Comparison of ENCODE assay signal across 6 cellular contexts in genomic region chr2:241150660-241151530, GRCh38. TPM values are rescaled to one million over a fixed set of nuclear protein-coding genes. Genes with fewer than 3 reads are reported as not detected.
DNase-seq lines count a peak whose midpoint lies in the region; TF ChIP-seq lines count a peak whose summit lies in the region.

No MANE protein-coding gene starts in this region.

- H3K27me3 Mint-ChIP-seq in Calu3 (ENCODE audit: unreplicated experiment): no peaks in the 10 kb centered on the region

- no peak for DNase-seq in Calu3
- DNase-seq in SJSA1 (ENCODE audit: low read depth in 1 of 2, low spot score in 2 of 2): peak; percentile 42 to 61
- DNase-seq in uterus: no peak
- no peak for DNase-seq in HuH-7.5 (ENCODE audit: low spot score)
- DNase-seq in stimulated activated CD4-positive, alpha-beta T cell treated with anti-CD3 and anti-CD28 coated beads, Interleukin-15, amount 100 ng/mL, for 24 hours: no peak

- H3K4me3 ChIP-seq in SJSA1 (peak overlapping the region; percentile 77), iPS-18a (ENCODE audit: low read length) (peak overlapping the region; percentile 70), uterus (peak overlapping the region; percentile 51 to 82)

- peaks cover 36% of the 10 kb centered on the region for H3K4me1 ChIP-seq in SJSA1 (replicated peaks)
- H3K4me1 ChIP-seq in iPS-18a (ENCODE audit: control insufficient read depth, low read depth, low read length): peaks cover 4% of the 10 kb centered on the region
- peaks cover 0 to 4% of the 10 kb centered on the region in 2 donors for H3K4me1 ChIP-seq in uterus

- peak overlapping the region; percentile 21 for H3K9ac ChIP-seq in iPS-18a (ENCODE audit: low read length)

- BruUV-seq in Calu3 (replicated peaks; lab: Mats Ljungman, UMichigan): no TSS peak

- peak overlapping the region; percentile 62 for H3K27ac Mint-ChIP-seq in Calu3 (ENCODE audit: unreplicated experiment)

- H3K9me3 Mint-ChIP-seq in Calu3 (ENCODE audit: low read depth, unreplicated experiment): no peaks in the 10 kb centered on the region

- H3K36me3 Mint-ChIP-seq in Calu3 (ENCODE audit: insufficient read depth, unreplicated experiment): peaks cover 35% of the 10 kb centered on the region

- H3K27ac ChIP-seq in SJSA1 (peak overlapping the region; percentile 64), iPS-18a (ENCODE audit: low read length) (no peak overlapping the region), uterus (peak overlapping the region; percentile 80 to 81)

- H3K4me3 Mint-ChIP-seq in Calu3 (ENCODE audit: low read depth, unreplicated experiment): peak overlapping the region; percentile 86

- no peak for TF ChIP-seq CTCF in Calu3 (IDR thresholded peaks at IDR 0.05; ENCODE audit: unreplicated experiment)
- TF ChIP-seq CTCF in uterus (IDR thresholded peaks at IDR 0.05): no peak

- no peak for TF ChIP-seq POLR2A in uterus (IDR thresholded peaks at IDR 0.05)

- H3K36me3 ChIP-seq in SJSA1: peaks cover 44% of the 10 kb centered on the region
- no peaks in the 10 kb centered on the region for H3K36me3 ChIP-seq in iPS-18a (ENCODE audit: control insufficient read depth, low read depth, low read length)
- no peaks in the 10 kb centered on the region for H3K36me3 ChIP-seq in uterus

- no peaks in the 10 kb centered on the region for H3K9me3 ChIP-seq in SJSA1 (replicated peaks)
- no peaks in the 10 kb centered on the region for H3K9me3 ChIP-seq in iPS-18a (ENCODE audit: control insufficient read depth, low read depth, low read length)
- no peaks in the 10 kb centered on the region for H3K9me3 ChIP-seq in uterus

- intact Hi-C loops in Calu3 (cut with micrococcal nuclease; ENCODE audit: unreplicated experiment) (no loop called here), uterus (cut with DNase I; ENCODE audit: low total_unique reads) (no loop called here)

- CTCF ChIA-PET in Calu3 (lab: Charles Lee): interaction anchor here (1.3 to 2.4 kb wide), 2 partner anchors 72 to 241 kb away, joined by 4 to 6 read pairs; no protein-coding TSS in a partner anchor

- H3K4me1 Mint-ChIP-seq in Calu3 (ENCODE audit: low read depth, unreplicated experiment): peaks cover 27% of the 10 kb centered on the region

- H3K27me3 ChIP-seq in SJSA1 (replicated peaks) (no peaks in the 10 kb centered on the region), iPS-18a (ENCODE audit: control insufficient read depth, insufficient read depth, low read length) (peaks cover 10% of the 10 kb centered on the region), uterus (no peaks in the 10 kb centered on the region)

RNA-seq across cellular contexts. Expression of gene PPP1R7, which starts 0.6 kb away (rescaled TPM):
- 65.4 and 65.5 TPM in 2 replicates for total RNA-seq in Calu3 (2022)
- total RNA-seq in SJSA1 (2014; rRNA removed; shearing (Covaris generic)): 140 and 159 TPM in 2 replicates
- 10 to 100 TPM in 3 of 4 donors, 1 to 10 TPM in 1; 8.5 to 43.6 (median 30.0) TPM for total RNA-seq in uterus

RNA-seq across cellular contexts. Expression of gene PASK, which starts 1.6 kb away (rescaled TPM):
- total RNA-seq in Calu3 (2022) (53.3 and 69.3 TPM in 2 replicates), uterus (10 to 100 TPM in 3 of 4 donors, 1 to 10 TPM in 1; 7.4 to 16.0 (median 13.3) TPM)
- total RNA-seq in SJSA1 (2014; rRNA removed; shearing (Covaris generic)): 14.1 and 14.6 TPM in 2 replicates

RNA-seq across cellular contexts. Expression of gene ANO7, which starts 37.6 kb away (rescaled TPM):
- 7.7 and 8.0 TPM in 2 replicates for total RNA-seq in Calu3 (2022)
- 0.63 and 1.7 TPM in 2 replicates for total RNA-seq in SJSA1 (2014; rRNA removed; shearing (Covaris generic))
- 1 to 10 TPM in 1 of 4 donors, under 1 TPM in 2, not detected in 1; under 0.01 to 3.8 (median 0.21) TPM for total RNA-seq in uterus

RNA-seq across cellular contexts. Expression of gene MTERF4, which starts 48.8 kb away (rescaled TPM):
- 30.8 and 33.6 TPM in 2 replicates for total RNA-seq in Calu3 (2022)
- total RNA-seq in SJSA1 (2014; rRNA removed; shearing (Covaris generic)): 30.0 and 46.3 TPM in 2 replicates
- 100 to 1,000 TPM in 1 of 4 donors, 10 to 100 TPM in 3; 21.5 to 108 (median 41.3) TPM for total RNA-seq in uterus

Comparison
In these comparisons a context has a peak if more than half of its experiments do, and no peak if none do; other contexts are left out.
1. DNase-seq: peak in SJSA1 (2 of 2); none in Calu3 (single experiment), uterus (0 of 2), HuH-7.5 (single experiment) and stimulated activated CD4-positive, alpha-beta T cell treated with anti-CD3 and anti-CD28 coated beads, Interleukin-15, amount 100 ng/mL, for 24 hours (single experiment).
2. Peak in every context shown above with its lines, with median percentiles within 50 percentile points of each other: H3K4me3 ChIP-seq.